Comparison of ENCODE assay signal across 19 cellular contexts in the genomic region with DNA sequence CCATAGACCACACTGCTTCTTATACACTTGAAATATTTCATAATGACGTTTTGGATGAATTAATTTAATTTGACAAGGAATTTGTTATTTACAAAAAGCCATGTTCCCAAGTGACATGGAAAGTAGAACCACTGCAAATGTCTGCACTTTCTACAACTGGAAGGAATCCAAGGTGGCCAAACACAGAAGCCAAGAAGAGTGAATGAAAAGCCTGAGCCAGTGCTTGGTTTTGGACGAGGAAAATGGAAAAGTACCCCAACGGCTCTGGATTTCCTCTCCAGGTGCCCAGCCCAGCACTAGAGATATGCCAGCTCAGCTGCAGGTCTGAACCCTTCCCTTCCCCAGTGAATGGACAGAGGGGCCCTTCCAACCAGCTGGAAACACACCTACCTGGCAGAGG.
"Had no signal": no experiment of that assay in that cellular context is flagged by ENCODE, and none has a peak within 500 bp of the region (broad histone marks: within the 10 kb centered on the region; RNA-seq: fewer than 3 reads in every experiment).

No MANE protein-coding gene starts in this region.

- H3K27ac Mint-ChIP-seq: activated B cell treated with CpG ODN at 0.5 μM for 24 hours; natural killer cell treated with Interleukin-12 subunit alpha and Interleukin-12 subunit beta and Interleukin-15 and Interleukin-18, amount 100 ng/mL, for 72 hours; stimulated activated effector memory CD8-positive, alpha-beta T cell treated with anti-CD3 and anti-CD28 coated beads, Interleukin-12 subunit alpha, Interleukin-12 subunit beta, amount 100 ng/mL, for 72 hours; T-helper 2 cell treated with Interferon-gamma antibody and Interleukin-4, amounts not matched to agents 5 μg/mL and 100 μg/mL, for 36 hours had no signal

- H3K27me3 ChIP-seq: adrenal gland, foreskin keratinocyte, transverse colon had no signal

- H3K9me3 Mint-ChIP-seq: activated B cell treated with CpG ODN at 0.5 μM for 24 hours; natural killer cell treated with Interleukin-12 subunit alpha and Interleukin-12 subunit beta and Interleukin-15 and Interleukin-18, amount 100 ng/mL, for 72 hours; stimulated activated effector memory CD8-positive, alpha-beta T cell treated with anti-CD3 and anti-CD28 coated beads, Interleukin-12 subunit alpha, Interleukin-12 subunit beta, amount 100 ng/mL, for 72 hours; T-helper 2 cell treated with Interferon-gamma antibody and Interleukin-4, amounts not matched to agents 5 μg/mL and 100 μg/mL, for 36 hours had no signal

- H3K4me1 Mint-ChIP-seq: activated B cell treated with CpG ODN at 0.5 μM for 24 hours; stimulated activated effector memory CD8-positive, alpha-beta T cell treated with anti-CD3 and anti-CD28 coated beads, Interleukin-12 subunit alpha, Interleukin-12 subunit beta, amount 100 ng/mL, for 72 hours had no signal

- H3K27me3 Mint-ChIP-seq: activated B cell treated with CpG ODN at 0.5 μM for 24 hours; natural killer cell treated with Interleukin-12 subunit alpha and Interleukin-12 subunit beta and Interleukin-15 and Interleukin-18, amount 100 ng/mL, for 72 hours had no signal

- H3K27ac ChIP-seq: adrenal gland, foreskin keratinocyte, prostate gland had no signal

- ATAC-seq: foreskin keratinocyte; stimulated activated effector memory CD8-positive, alpha-beta T cell treated with anti-CD3 and anti-CD28 coated beads, Interleukin-12 subunit alpha, Interleukin-12 subunit beta, amount 100 ng/mL, for 72 hours had no signal

- H3K36me3 Mint-ChIP-seq: natural killer cell treated with Interleukin-12 subunit alpha and Interleukin-12 subunit beta and Interleukin-15 and Interleukin-18, amount 100 ng/mL, for 72 hours; stimulated activated effector memory CD8-positive, alpha-beta T cell treated with anti-CD3 and anti-CD28 coated beads, Interleukin-12 subunit alpha, Interleukin-12 subunit beta, amount 100 ng/mL, for 72 hours had no signal

- DNase-seq: activated B cell treated with CpG ODN at 0.5 μM for 24 hours; activated CD4-positive, alpha-beta T cell treated with anti-CD3 and anti-CD28 coated beads, Interleukin-2, amount 50 U/mL, for 1 hour; activated naive CD4-positive, alpha-beta T cell treated with anti-CD3 and anti-CD28 coated beads, Interleukin-2, amount 50 U/mL, for 16 hours; activated T-cell treated with anti-CD3 and anti-CD28 coated beads for 4 hours; adrenal gland; central memory CD4-positive, alpha-beta T cell; cortex of kidney; effector CD8-positive, alpha-beta T cell; foreskin keratinocyte; kidney glomerular epithelial cell; occipital lobe; stimulated activated CD4-positive, alpha-beta T cell treated with anti-CD3 and anti-CD28 coated beads, Interleukin-12 subunit alpha, Interleukin-12 subunit beta, amount 100 ng/mL, for 4 hours; stimulated activated CD4-positive, alpha-beta T cell treated with anti-CD3 and anti-CD28 coated beads, Interleukin-2, amount 100 ng/mL, for 24 hours; transverse colon had no signal

- H3K4me1 ChIP-seq: adrenal gland, prostate gland, transverse colon had no signal

- H3K4me3 Mint-ChIP-seq: activated B cell treated with CpG ODN at 0.5 μM for 24 hours; natural killer cell treated with Interleukin-12 subunit alpha and Interleukin-12 subunit beta and Interleukin-15 and Interleukin-18, amount 100 ng/mL, for 72 hours; stimulated activated effector memory CD8-positive, alpha-beta T cell treated with anti-CD3 and anti-CD28 coated beads, Interleukin-12 subunit alpha, Interleukin-12 subunit beta, amount 100 ng/mL, for 72 hours; T-helper 2 cell treated with Interferon-gamma antibody and Interleukin-4, amounts not matched to agents 5 μg/mL and 100 μg/mL, for 36 hours had no signal

- H3K9me3 ChIP-seq: adrenal gland, prostate gland, transverse colon had no signal

- H3K4me3 ChIP-seq: adrenal gland, lung, prostate gland, transverse colon had no signal
